ENCODE assay signal across 31 cellular contexts in genomic region chr19:30651691-30652090, GRCh38.
"Had no signal": no experiment of that assay in that cellular context is flagged by ENCODE, and none has a peak within 500 bp of the region (broad histone marks: within the 10 kb centered on the region; RNA-seq: fewer than 3 reads in every experiment).

No MANE protein-coding gene starts in this region.

- DNase-seq: activated CD4-positive, alpha-beta memory T cell treated with anti-CD3 and anti-CD28 coated beads for 36 hours; activated CD4-positive, alpha-beta T cell treated with anti-CD3 and anti-CD28 coated beads for 36 hours; activated CD4-positive, alpha-beta T cell treated with anti-CD3 and anti-CD28 coated beads, Interleukin-2, amount 10 ng/mL, durations not matched to agents 24 days and 14 days; activated CD4-positive, CD25-positive, alpha-beta regulatory T cell; activated CD4-positive, CD25-positive, alpha-beta regulatory T cell treated with anti-CD3 and anti-CD28 coated beads, Interleukin-2, amount 50 U/mL, for 72 hours; activated CD8-positive, alpha-beta memory T cell treated with anti-CD3 and anti-CD28 coated beads, Interleukin-2, amount 10 ng/mL, durations not matched to agents 7 days and 5 days; activated CD8-positive, alpha-beta memory T cell treated with anti-CD3 and anti-CD28 coated beads, Interleukin-2, amount 50 U/mL, for 4 hours; activated CD8-positive, alpha-beta T cell treated with anti-CD3 and anti-CD28 coated beads, Interleukin-2, amount 10 ng/mL, durations not matched to agents 7 days and 5 days; activated effector memory CD4-positive, alpha-beta T cell treated with anti-CD3 and anti-CD28 coated beads, Interleukin-2, amount 50 U/mL, for 16 hours; activated naive CD4-positive, alpha-beta T cell treated with anti-CD3 and anti-CD28 coated beads for 36 hours; activated naive CD8-positive, alpha-beta T cell treated with anti-CD3 and anti-CD28 coated beads for 36 hours; activated naive CD8-positive, alpha-beta T cell treated with anti-CD3 and anti-CD28 coated beads, Interleukin-2, amount 50 U/mL, for 24 hours; activated T-cell treated with anti-CD3 and anti-CD28 coated beads, Interleukin-2, amount 50 U/mL, for 1 hour; activated T-cell treated with anti-CD3 and anti-CD28 coated beads, Interleukin-2, amount 50 U/mL, for 48 hours; adrenal gland; amygdala; central memory CD4-positive, alpha-beta T cell; dorsolateral prefrontal cortex; effector memory CD4-positive, alpha-beta T cell; foreskin fibroblast; T-helper 2 cell had no signal

- H3K4me3 ChIP-seq: adrenal gland, breast epithelium, cardiac muscle cell, coronary artery, dorsolateral prefrontal cortex had no signal

- H3K27ac ChIP-seq: adrenal gland, breast epithelium, cardiac muscle cell, coronary artery had no signal

- H3K4me1 ChIP-seq: adrenal gland, breast epithelium had no signal

- H3K4me3 Mint-ChIP-seq: activated CD4-positive, alpha-beta memory T cell treated with anti-CD3 and anti-CD28 coated beads for 36 hours; activated CD4-positive, alpha-beta T cell treated with anti-CD3 and anti-CD28 coated beads for 36 hours; activated CD4-positive, alpha-beta T cell treated with anti-CD3 and anti-CD28 coated beads, Interleukin-2, amount 10 ng/mL, durations not matched to agents 24 days and 14 days; activated CD8-positive, alpha-beta memory T cell treated with anti-CD3 and anti-CD28 coated beads, Interleukin-2, amount 10 ng/mL, durations not matched to agents 7 days and 5 days; activated CD8-positive, alpha-beta T cell treated with anti-CD3 and anti-CD28 coated beads, Interleukin-2, amount 10 ng/mL, durations not matched to agents 7 days and 5 days; activated naive CD4-positive, alpha-beta T cell treated with anti-CD3 and anti-CD28 coated beads for 36 hours; activated naive CD4-positive, alpha-beta T cell treated with anti-CD3 and anti-CD28 coated beads, Interleukin-2, amount 50 U/mL, for 24 hours; activated naive CD8-positive, alpha-beta T cell treated with anti-CD3 and anti-CD28 coated beads for 36 hours; activated naive CD8-positive, alpha-beta T cell treated with anti-CD3 and anti-CD28 coated beads, Interleukin-2, amount 50 U/mL, for 24 hours; activated T-helper 1 cell treated with anti-CD3 and anti-CD28 coated beads, Interleukin-12 subunit alpha, Interleukin-12 subunit beta, Interleukin-2, Interleukin-4 antibody, amounts not matched to agents 30 ng/mL and 10 ng/mL and 1 ng/mL, durations not matched to agents 14 hours and 24 hours and 36 hours; brain; dendritic cell treated with granulocyte-macrophage colony-stimulating factor and Interleukin-4, amounts not matched to agents 40 ng/mL and 50 ng/mL, for 4 days; endodermal cell had no signal

- H3K27me3 ChIP-seq: adrenal gland had no signal

- H3K9me3 ChIP-seq: adrenal gland, breast epithelium had no signal

- ATAC-seq: activated CD4-positive, alpha-beta T cell treated with anti-CD3 and anti-CD28 coated beads for 36 hours; activated CD8-positive, alpha-beta memory T cell treated with anti-CD3 and anti-CD28 coated beads, Interleukin-2, amount 10 ng/mL, durations not matched to agents 7 days and 5 days; activated CD8-positive, alpha-beta T cell treated with anti-CD3 and anti-CD28 coated beads, Interleukin-2, amount 10 ng/mL, durations not matched to agents 7 days and 5 days; activated naive CD8-positive, alpha-beta T cell treated with anti-CD3 and anti-CD28 coated beads, Interleukin-2, amount 50 U/mL, for 24 hours; esophagus mucosa had no signal

- H3K27ac Mint-ChIP-seq: activated CD4-positive, alpha-beta memory T cell treated with anti-CD3 and anti-CD28 coated beads for 36 hours; activated CD4-positive, alpha-beta T cell treated with anti-CD3 and anti-CD28 coated beads for 36 hours; activated CD4-positive, alpha-beta T cell treated with anti-CD3 and anti-CD28 coated beads, Interleukin-2, amount 10 ng/mL, durations not matched to agents 24 days and 14 days; activated CD8-positive, alpha-beta memory T cell treated with anti-CD3 and anti-CD28 coated beads, Interleukin-2, amount 10 ng/mL, durations not matched to agents 7 days and 5 days; activated CD8-positive, alpha-beta T cell treated with anti-CD3 and anti-CD28 coated beads, Interleukin-2, amount 10 ng/mL, durations not matched to agents 7 days and 5 days; activated naive CD4-positive, alpha-beta T cell treated with anti-CD3 and anti-CD28 coated beads for 36 hours; activated naive CD4-positive, alpha-beta T cell treated with anti-CD3 and anti-CD28 coated beads, Interleukin-2, amount 50 U/mL, for 24 hours; activated naive CD8-positive, alpha-beta T cell treated with anti-CD3 and anti-CD28 coated beads for 36 hours; activated naive CD8-positive, alpha-beta T cell treated with anti-CD3 and anti-CD28 coated beads, Interleukin-2, amount 50 U/mL, for 24 hours; activated T-helper 1 cell treated with anti-CD3 and anti-CD28 coated beads, Interleukin-12 subunit alpha, Interleukin-12 subunit beta, Interleukin-2, Interleukin-4 antibody, amounts not matched to agents 30 ng/mL and 10 ng/mL and 1 ng/mL, durations not matched to agents 14 hours and 24 hours and 36 hours; activated T-helper 2 cell treated with anti-CD3 and anti-CD28 coated beads, Interferon-gamma antibody, Interleukin-2, Interleukin-4, amounts not matched to agents 10 μg/mL and 5 μg/mL and 100 μg/mL, durations not matched to agents 14 hours and 24 hours and 36 hours; dendritic cell treated with granulocyte-macrophage colony-stimulating factor and Interleukin-4, amounts not matched to agents 40 ng/mL and 50 ng/mL, for 4 days; endodermal cell had no signal

- H3K4me1 Mint-ChIP-seq: activated CD4-positive, alpha-beta T cell treated with anti-CD3 and anti-CD28 coated beads for 36 hours; activated CD4-positive, alpha-beta T cell treated with anti-CD3 and anti-CD28 coated beads, Interleukin-2, amount 10 ng/mL, durations not matched to agents 24 days and 14 days; activated CD8-positive, alpha-beta memory T cell treated with anti-CD3 and anti-CD28 coated beads, Interleukin-2, amount 10 ng/mL, durations not matched to agents 7 days and 5 days; activated naive CD4-positive, alpha-beta T cell treated with anti-CD3 and anti-CD28 coated beads, Interleukin-2, amount 50 U/mL, for 24 hours; activated naive CD8-positive, alpha-beta T cell treated with anti-CD3 and anti-CD28 coated beads for 36 hours; activated naive CD8-positive, alpha-beta T cell treated with anti-CD3 and anti-CD28 coated beads, Interleukin-2, amount 50 U/mL, for 24 hours had no signal

- H3K36me3 Mint-ChIP-seq: activated CD4-positive, alpha-beta memory T cell treated with anti-CD3 and anti-CD28 coated beads for 36 hours; activated CD8-positive, alpha-beta memory T cell treated with anti-CD3 and anti-CD28 coated beads, Interleukin-2, amount 10 ng/mL, durations not matched to agents 7 days and 5 days; activated naive CD4-positive, alpha-beta T cell treated with anti-CD3 and anti-CD28 coated beads, Interleukin-2, amount 50 U/mL, for 24 hours; activated naive CD8-positive, alpha-beta T cell treated with anti-CD3 and anti-CD28 coated beads for 36 hours; brain had no signal

- H3K36me3 ChIP-seq: adrenal gland, breast epithelium, cardiac muscle cell had no signal

- H3K9me3 Mint-ChIP-seq: activated CD4-positive, alpha-beta memory T cell treated with anti-CD3 and anti-CD28 coated beads for 36 hours; activated CD4-positive, alpha-beta T cell treated with anti-CD3 and anti-CD28 coated beads, Interleukin-2, amount 10 ng/mL, durations not matched to agents 24 days and 14 days; activated naive CD4-positive, alpha-beta T cell treated with anti-CD3 and anti-CD28 coated beads for 36 hours; activated naive CD4-positive, alpha-beta T cell treated with anti-CD3 and anti-CD28 coated beads, Interleukin-2, amount 50 U/mL, for 24 hours; activated naive CD8-positive, alpha-beta T cell treated with anti-CD3 and anti-CD28 coated beads for 36 hours; activated naive CD8-positive, alpha-beta T cell treated with anti-CD3 and anti-CD28 coated beads, Interleukin-2, amount 50 U/mL, for 24 hours; activated T-helper 1 cell treated with anti-CD3 and anti-CD28 coated beads, Interleukin-12 subunit alpha, Interleukin-12 subunit beta, Interleukin-2, Interleukin-4 antibody, amounts not matched to agents 30 ng/mL and 10 ng/mL and 1 ng/mL, durations not matched to agents 14 hours and 24 hours and 36 hours; activated T-helper 2 cell treated with anti-CD3 and anti-CD28 coated beads, Interferon-gamma antibody, Interleukin-2, Interleukin-4, amounts not matched to agents 10 μg/mL and 5 μg/mL and 100 μg/mL, durations not matched to agents 14 hours and 24 hours and 36 hours; brain; dendritic cell treated with granulocyte-macrophage colony-stimulating factor and Interleukin-4, amounts not matched to agents 40 ng/mL and 50 ng/mL, for 4 days; endodermal cell had no signal
